17 cellular contexts compared by ENCODE assay signal in genomic region chr7:51700593-51701215, GRCh38.
A peak's percentile ranks its signal among the peaks of the same experiment; 100 is the strongest.
DNase-seq lines count a peak whose midpoint lies in the region; ATAC-seq and TF ChIP-seq lines count a peak whose summit lies in the region.
"Had no signal": no experiment of that assay in that cellular context is flagged by ENCODE, and none has a peak within 500 bp of the region (broad histone marks: within the 10 kb centered on the region; RNA-seq: fewer than 3 reads in every experiment).

No MANE protein-coding gene starts in this region.

- no peak overlapping the region for H3K56ac ChIP-seq in IMR-90 (ENCODE audit: extremely low read depth, insufficient read depth, low read length)

- no peak overlapping the region for H3K14ac ChIP-seq in IMR-90 (replicated peaks; ENCODE audit: low read depth, low read length)

- H3K4ac ChIP-seq in IMR-90 (ENCODE audit: low read depth, low read length): no peak overlapping the region

- DNase-seq in IMR-90 (no peak), NCI-H524 (lab: John Stamatoyannopoulos, UW) (peak; percentile 6 to 84), SK-N-DZ (ENCODE audit: low spot score) (peak; percentile 15), HuH-7.5 (ENCODE audit: low spot score) (no peak), PC-9 (no peak)
- DNase-seq: Calu3; CD8-positive, alpha-beta T cell; DMS 273 treated with DMSO at 0.1 percent for 48 hours; DMS53; DND-41; EL; H9; KG1 had no signal

- H2AK9ac ChIP-seq in IMR-90 (replicated peaks; ENCODE audit: low read depth, low read length, poor library complexity): no peak overlapping the region

- H4K20me1 ChIP-seq in IMR-90 (ENCODE audit: insufficient read depth, low read length) (no peaks in the 10 kb centered on the region), PC-9 (ENCODE audit: insufficient read depth) (no peaks in the 10 kb centered on the region)
- H4K20me1 ChIP-seq: BLaER1 treated with 17β-estradiol and CSF1 and Interleukin-3, amounts not matched to agents 10 nM and 100 nM had no signal

- no peak overlapping the region for H4K91ac ChIP-seq in IMR-90 (ENCODE audit: insufficient read depth, low read depth, low read length)

- H3K4me1 ChIP-seq in HEK293 (ENCODE audit: control insufficient read depth, insufficient read depth, low read length) (peaks cover 7% of the 10 kb centered on the region; the same call in 1 of the 2 replicates), IMR-90 (ENCODE audit: control insufficient read depth, insufficient read depth, low read length) (no peaks in the 10 kb centered on the region), PC-9 (replicated peaks; ENCODE audit: insufficient read depth) (no peaks in the 10 kb centered on the region)
- H3K4me1 ChIP-seq: BLaER1 treated with 17β-estradiol and CSF1 and Interleukin-3, amounts not matched to agents 10 nM and 100 nM had no signal

- no peak overlapping the region for H2BK120ac ChIP-seq in IMR-90 (ENCODE audit: low read depth, low read length)

- H3K4me2 ChIP-seq in IMR-90 (ENCODE audit: low read depth, low read length): no peak overlapping the region
- H3K4me2 ChIP-seq in PC-9: no peak overlapping the region
- H3K4me2 ChIP-seq: BLaER1 treated with 17β-estradiol and CSF1 and Interleukin-3, amounts not matched to agents 10 nM and 100 nM had no signal

- no peak for TF ChIP-seq CTCF in HEK293 (tag by site-specific recombination; IDR thresholded peaks at IDR 0.05)
- TF ChIP-seq CTCF in IMR-90 (conservative IDR thresholded peaks at IDR 0.05; ENCODE audit: low read depth, low read length): no peak
- no peak for TF ChIP-seq CTCF in PC-9 (conservative IDR thresholded peaks at IDR 0.05)

- in situ Hi-C loops in IMR-90 (cut with MboI; ENCODE audit: low sequenced_read_pairs): no loop called here

- no peaks in the 10 kb centered on the region for H3K9me1 ChIP-seq in IMR-90 (ENCODE audit: insufficient read depth, low read length)

- H3F3A ChIP-seq in PC-9 (ENCODE audit: insufficient read depth, low read depth): no peaks in the 10 kb centered on the region

- no peak overlapping the region for H3K27ac ChIP-seq in HEK293 (ENCODE audit: extremely low read depth, low read depth, low read length)
- H3K27ac ChIP-seq in IMR-90 (ENCODE audit: insufficient read depth, low read length): no peak overlapping the region
- H3K27ac ChIP-seq in PC-9: no peak overlapping the region
- H3K27ac ChIP-seq: BLaER1 treated with 17β-estradiol and CSF1 and Interleukin-3, amounts not matched to agents 10 nM and 100 nM had no signal

- H3K9me3 ChIP-seq in HEK293 (ENCODE audit: control insufficient read depth, insufficient read depth, low read depth, low read length): no peaks in the 10 kb centered on the region; the same call in none of the 2 replicates
- peaks cover 5% of the 10 kb centered on the region; the same call in 1 of the 2 replicates for H3K9me3 ChIP-seq in IMR-90 (ENCODE audit: control insufficient read depth, insufficient read depth, low read length)
- no peaks in the 10 kb centered on the region for H3K9me3 ChIP-seq in PC-9 (ENCODE audit: insufficient read depth, low read depth)
- H3K9me3 ChIP-seq: BLaER1 treated with 17β-estradiol and CSF1 and Interleukin-3, amounts not matched to agents 10 nM and 100 nM had no signal

- no peak overlapping the region for H3K9ac ChIP-seq in IMR-90 (ENCODE audit: low read depth, low read length)
- H3K9ac ChIP-seq: BLaER1 treated with 17β-estradiol and CSF1 and Interleukin-3, amounts not matched to agents 10 nM and 100 nM had no signal

- no peak overlapping the region for H2AK5ac ChIP-seq in IMR-90 (ENCODE audit: low read depth, low read length)

- intact Hi-C loops in IMR-90 (cut with micrococcal nuclease) (no loop called here), PC-9 (cut with micrococcal nuclease; ENCODE audit: unreplicated experiment) (no loop called here)

- H2BK15ac ChIP-seq in IMR-90 (ENCODE audit: low read depth, low read length): no peak overlapping the region

- H4K8ac ChIP-seq in IMR-90 (ENCODE audit: low read depth in 2 of 2, low read length in 2 of 2): no peak overlapping the region

- ATAC-seq in IMR-90 (ENCODE audit: low read depth) (no peak), GM19455 (IDR thresholded peaks at IDR 0.05; ENCODE audit: unreplicated experiment) (no peak), GM19397 (IDR thresholded peaks at IDR 0.05; ENCODE audit: unreplicated experiment) (no peak)
- ATAC-seq: CD8-positive, alpha-beta T cell had no signal

- H2BK5ac ChIP-seq in IMR-90 (ENCODE audit: low read depth, low read length, poor library complexity, severe bottlenecking): no peak overlapping the region

- WGBS in IMR-90 (ENCODE audit: extremely low coverage in 2 of 2, insufficient read length in 1 of 2), 2 experiments: no CpG with 5 or more reads among the region's 3 CpGs

- no peaks in the 10 kb centered on the region for H3K79me2 ChIP-seq in PC-9 (ENCODE audit: low read depth)

- TF ChIP-seq POLR2A in IMR-90 (IDR thresholded peaks at IDR 0.05; ENCODE audit: low read depth, low read length): no peak

- BruUV-seq in IMR-90 (replicated peaks; lab: Mats Ljungman, UMichigan) (no TSS peak), PC-9 (replicated peaks; lab: Mats Ljungman, UMichigan) (no TSS peak)

- POLR2A ChIA-PET in HEK293 (lab: Yijun Ruan, JAX): no interaction called here
- POLR2A ChIA-PET in IMR-90 (lab: Charles Lee; ENCODE audit: unreplicated experiment): no interaction called here
- POLR2A ChIA-PET in PC-9 (lab: Charles Lee; ENCODE audit: unreplicated experiment): no interaction called here

- no peaks in the 10 kb centered on the region for H3K27me3 ChIP-seq in IMR-90 (ENCODE audit: control insufficient read depth, insufficient read depth, low read length)
- no peaks in the 10 kb centered on the region; the same call in 1 of the 2 replicates for H3K27me3 ChIP-seq in PC-9 (ENCODE audit: insufficient read depth, low read depth)
- H3K27me3 ChIP-seq: BLaER1 treated with 17β-estradiol and CSF1 and Interleukin-3, amounts not matched to agents 10 nM and 100 nM had no signal

- no peaks in the 10 kb centered on the region for H3K79me1 ChIP-seq in IMR-90 (ENCODE audit: low read depth in 1 of 2, low read length in 2 of 2)

- no peak overlapping the region for H4K5ac ChIP-seq in IMR-90 (ENCODE audit: low read depth, low read length)

- CTCF ChIA-PET in HEK293 (lab: Yijun Ruan, JAX): interaction anchor here (0.6 to 0.7 kb wide), 2 partner anchors 317 to 456 kb away, joined by 3 to 4 read pairs; no protein-coding TSS in a partner anchor
- CTCF ChIA-PET in IMR-90 (lab: Yijun Ruan, JAX): no interaction called here
- CTCF ChIA-PET in PC-9 (lab: Charles Lee): no interaction called here

- no peak overlapping the region for H2AFZ ChIP-seq in IMR-90 (replicated peaks; ENCODE audit: low read length, poor library complexity)
- H2AFZ ChIP-seq in PC-9: no peak overlapping the region

- H2BK20ac ChIP-seq in IMR-90 (ENCODE audit: low read depth, low read length): no peak overlapping the region

- H3K9me2 ChIP-seq in PC-9 (ENCODE audit: insufficient read depth): no peaks in the 10 kb centered on the region

- TF ChIP-seq RAD21 in IMR-90 (IDR thresholded peaks at IDR 0.05; ENCODE audit: low read length): no peak

- H3K4me3 ChIP-seq in HEK293 (ENCODE audit: low read depth, low read length) (no peak overlapping the region), IMR-90 (ENCODE audit: insufficient read depth, low read depth, low read length) (no peak overlapping the region), PC-9 (no peak overlapping the region)
- H3K4me3 ChIP-seq: BLaER1 treated with 17β-estradiol and CSF1 and Interleukin-3, amounts not matched to agents 10 nM and 100 nM had no signal

- H3K36me3 ChIP-seq in HEK293 (ENCODE audit: control insufficient read depth in 2 of 2, insufficient read depth in 1 of 2, low read length in 2 of 2): no peaks in the 10 kb centered on the region
- no peaks in the 10 kb centered on the region for H3K36me3 ChIP-seq in IMR-90 (ENCODE audit: control insufficient read depth, insufficient read depth, low read length)
- no peaks in the 10 kb centered on the region for H3K36me3 ChIP-seq in PC-9 (ENCODE audit: low read depth)
- H3K36me3 ChIP-seq: BLaER1 treated with 17β-estradiol and CSF1 and Interleukin-3, amounts not matched to agents 10 nM and 100 nM had no signal

- no peak overlapping the region for H3K18ac ChIP-seq in IMR-90 (ENCODE audit: low read depth, low read length)

- H3K23ac ChIP-seq in IMR-90 (ENCODE audit: low read depth, low read length): no peak overlapping the region

- dilution Hi-C loops in IMR-90 (cut with HindIII; ENCODE audit: low sequenced_read_pairs, unreplicated experiment): no loop called here

TF ChIP-seq in HEK293, 187 proteins besides CTCF, POLR2A, EP300 and RAD21 (continues in another document):
- TF ChIP-seq HOXD13 (CRISPR knock-in tag; IDR thresholded peaks at IDR 0.05; ENCODE audit: borderline replicate concordance) (peak; percentile 84), FEZF1 (tag by site-specific recombination; IDR thresholded peaks at IDR 0.05) (0 out of 2 replicates have a peak, but pooled peaks have one; percentile 6), ATF2 (tag by site-specific recombination; IDR thresholded peaks at IDR 0.05; ENCODE audit: low read depth) (no peak)

TF ChIP-seq in IMR-90, 13 proteins besides CTCF, POLR2A, EP300 and RAD21:
- TF ChIP-seq CEBPB (IDR thresholded peaks at IDR 0.05; ENCODE audit: low read depth, low read length): peak; percentile 56
- TF ChIP-seq FOS (IDR thresholded peaks at IDR 0.05; ENCODE audit: low read depth, low read length): no peak

Comparison
In these comparisons a context has a peak if more than half of its experiments do, and no peak if none do; other contexts are left out.
1. DNase-seq: peak in NCI-H524 (2 of 2) and SK-N-DZ (single experiment); none in IMR-90 (single experiment), HuH-7.5 (single experiment) and PC-9 (0 of 2).